1 cellular context compared by ENCODE assay signal in genomic region chr20:10783660-10784336, GRCh38.
TF ChIP-seq lines count a peak whose summit lies in the region.

No MANE protein-coding gene starts in this region.

TF ChIP-seq in WTC11, 78 proteins besides CTCF, POLR2A, EP300 and RAD21 (continued from another document):
- no peak for TF ChIP-seq PRDM15 (CRISPR knock-in tag; IDR thresholded peaks at IDR 0.05)
- TF ChIP-seq MAX (CRISPR knock-in tag; IDR thresholded peaks at IDR 0.05): no peak
- TF ChIP-seq USF2 (CRISPR knock-in tag; IDR thresholded peaks at IDR 0.05): no peak
- TF ChIP-seq ATF3 (CRISPR knock-in tag; conservative IDR thresholded peaks at IDR 0.05): no peak
- TF ChIP-seq NFE2L1 (CRISPR knock-in tag; IDR thresholded peaks at IDR 0.05): no peak
- no peak for TF ChIP-seq TEAD4 (CRISPR knock-in tag; IDR thresholded peaks at IDR 0.05)
- TF ChIP-seq ZBTB43 (CRISPR knock-in tag; IDR thresholded peaks at IDR 0.05): no peak
- TF ChIP-seq SMAD3 (CRISPR knock-in tag; IDR thresholded peaks at IDR 0.05; ENCODE audit: borderline replicate concordance): no peak
- TF ChIP-seq ZNF219 (CRISPR knock-in tag; IDR thresholded peaks at IDR 0.05; ENCODE audit: borderline replicate concordance): no peak
